Comparison of ENCODE assay signal across 15 cellular contexts in the genomic region with DNA sequence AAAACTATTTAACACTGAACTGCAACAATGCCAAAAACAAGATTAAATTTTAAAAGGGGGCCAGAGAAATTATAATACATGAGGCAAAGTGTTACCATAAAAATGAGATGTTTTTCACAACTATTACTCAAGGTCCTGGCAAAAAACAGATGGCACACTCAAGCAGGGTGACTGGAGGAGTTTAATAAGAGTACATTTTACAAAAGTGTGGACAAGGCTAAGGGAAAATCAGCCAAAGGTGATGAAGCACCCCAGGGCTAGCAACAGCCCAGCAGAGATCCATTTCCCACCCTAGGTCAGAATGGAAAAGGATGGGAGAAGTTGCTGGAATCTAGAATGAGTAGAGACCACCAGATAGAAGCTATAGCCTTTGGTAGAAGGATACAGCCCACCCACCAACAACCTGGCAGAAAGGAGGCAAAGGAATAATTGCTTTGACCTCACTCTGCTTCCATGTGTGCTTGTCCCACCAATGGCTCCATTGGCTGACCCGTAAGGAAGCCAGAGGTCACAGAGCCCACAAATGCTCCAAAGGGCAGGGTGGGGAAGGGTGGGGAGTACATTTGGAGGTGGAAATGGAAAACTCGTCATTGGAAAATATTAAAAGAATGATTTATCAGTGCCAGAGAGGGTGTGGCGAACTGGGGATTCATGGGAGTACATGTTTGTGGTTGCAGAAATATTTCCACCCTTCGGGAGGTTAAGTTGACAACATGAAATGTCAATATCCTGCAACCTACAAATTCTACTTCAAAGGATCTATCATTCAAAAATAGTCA.
DNase-seq lines count a peak whose midpoint lies in the region; ATAC-seq, FAIRE-seq and TF ChIP-seq lines count a peak whose summit lies in the region.
"Had no signal": no experiment of that assay in that cellular context is flagged by ENCODE, and none has a peak within 500 bp of the region (broad histone marks: within the 10 kb centered on the region; RNA-seq: fewer than 3 reads in every experiment).

No MANE protein-coding gene starts in this region.

- ATAC-seq in Right ventricle myocardium superior (ENCODE audit: poor library complexity) (peak; percentile 66), HG02840 (IDR thresholded peaks at IDR 0.05; ENCODE audit: low FRiP score, unreplicated experiment) (no peak)

- no peaks in the 10 kb centered on the region for H3K36me3 ChIP-seq in kidney (ENCODE audit: control insufficient read depth in 1 of 2, insufficient read depth in 2 of 2, low read length in 2 of 2)
- H3K36me3 ChIP-seq: thyroid gland had no signal

- intact Hi-C loops in Right ventricle myocardium superior (cut with DNase I), result no loop called here
- intact Hi-C loops in cardiac septum (cut with DNase I), result no loop called here
- intact Hi-C loops in kidney (cut with DNase I), result no loop called here

- peaks cover 0 to 2% of the 10 kb centered on the region in 2 donors for H3K9me3 ChIP-seq in kidney (ENCODE audit: control insufficient read depth in 1 of 2, low read length in 2 of 2)
- H3K9me3 ChIP-seq: thyroid gland had no signal

- H3K4me1 ChIP-seq in kidney (ENCODE audit: control insufficient read depth in 1 of 2, insufficient read depth in 1 of 2, low read depth in 1 of 2, low read length in 2 of 2), result peaks cover 0 to 2% of the 10 kb centered on the region in 2 donors
- H3K4me1 ChIP-seq: thyroid gland had no signal

- FAIRE-seq in kidney (lab: Jason Lieb, UNC), result no peak

- TF ChIP-seq CTCF in choroid plexus epithelial cell (conservative IDR thresholded peaks at IDR 0.05; ENCODE audit: low read depth, low read length) (no peak), kidney (IDR thresholded peaks at IDR 0.05; ENCODE audit: borderline replicate concordance, extremely low read depth, insufficient read depth) (no peak)

- H3K4me3 ChIP-seq in choroid plexus epithelial cell (ENCODE audit: low read depth, low read length) (no peak overlapping the region), kidney (ENCODE audit: low read length in 2 of 2) (no peak overlapping the region)
- H3K4me3 ChIP-seq: thyroid gland had no signal

- H3K9ac ChIP-seq in kidney (ENCODE audit: low read length in 2 of 2), result no peak overlapping the region

- H3K27ac ChIP-seq in kidney (ENCODE audit: low read depth in 2 of 2, low read length in 2 of 2), result no peak overlapping the region
- H3K27ac ChIP-seq: thyroid gland had no signal

- DNase-seq in Right ventricle myocardium superior (no peak), cardiac septum (ENCODE audit: low spot score) (no peak), choroid plexus epithelial cell (ENCODE audit: low read depth) (peak; percentile 84), kidney (peak; percentile 62), SHP77 (lab: John Stamatoyannopoulos, UW) (no peak), UCSD-AML1 (lab: John Stamatoyannopoulos, UW; ENCODE audit: unreplicated experiment) (no peak)
- DNase-seq in activated naive CD4-positive, alpha-beta T cell treated with Interleukin-2 at 50 U/mL for 16 hours, result no peak
- DNase-seq: activated effector memory CD4-positive, alpha-beta T cell treated with Interleukin-2 at 50 U/mL for 16 hours; CD4-positive, CD25-positive, alpha-beta regulatory T cell; NCI-H2029 treated with DMSO at 0.1 percent for 48 hours; NCI-H748 treated with DMSO at 0.1 percent for 48 hours; RPMI8226; stimulated activated CD8-positive, alpha-beta memory T cell treated with anti-CD3 and anti-CD28 coated beads, Interleukin-4, amount 100 ng/mL, for 48 hours; thyroid gland had no signal

Comparison
In these comparisons a context has a peak if more than half of its experiments do, and no peak if none do; other contexts are left out.
1. DNase-seq: peak in choroid plexus epithelial cell (single experiment) and kidney (single experiment); none in Right ventricle myocardium superior (single experiment), cardiac septum (single experiment), SHP77 (0 of 2), UCSD-AML1 (single experiment) and activated naive CD4-positive, alpha-beta T cell treated with Interleukin-2 at 50 U/mL for 16 hours (single experiment).